Comparison of ENCODE assay signal across 12 cellular contexts in genomic region chr11:71540521-71541304, GRCh38. TPM values are rescaled to one million over a fixed set of nuclear protein-coding genes. Genes with fewer than 3 reads are reported as not detected.
DNase-seq lines count a peak whose midpoint lies in the region; ATAC-seq and TF ChIP-seq lines count a peak whose summit lies in the region.
"Not testable (repeated sequence)": the region's sequence is repeated elsewhere in the genome, so short reads cannot be mapped to it uniquely, and the experiment has no call there.
"Had no signal": no experiment of that assay in that cellular context is flagged by ENCODE, and none has a peak within 500 bp of the region (broad histone marks: within the 10 kb centered on the region; RNA-seq: fewer than 3 reads in every experiment).

No MANE protein-coding gene starts in this region.

- in situ Hi-C loops in GM13976 (cut with MboI; ENCODE audit: low sequenced_read_pairs, unreplicated experiment) = not testable (repeated sequence)

- H3K4me3 Mint-ChIP-seq in activated CD4-positive, alpha-beta memory T cell treated with anti-CD3 and anti-CD28 coated beads for 36 hours = not testable (repeated sequence)

- POLR2A ChIA-PET in activated CD4-positive, alpha-beta memory T cell treated with anti-CD3 and anti-CD28 coated beads for 36 hours (lab: Charles Lee) = not testable (repeated sequence)

- H3K36me3 Mint-ChIP-seq in activated CD4-positive, alpha-beta memory T cell treated with anti-CD3 and anti-CD28 coated beads for 36 hours = not testable (repeated sequence)
- peaks cover 15 to 20% of the 10 kb centered on the region in 2 donors for H3K36me3 Mint-ChIP-seq in activated naive CD4-positive, alpha-beta T cell treated with anti-CD3 and anti-CD28 coated beads, Interleukin-2, amount 50 U/mL, for 72 hours

- H3K4me1 Mint-ChIP-seq in activated CD4-positive, alpha-beta memory T cell treated with anti-CD3 and anti-CD28 coated beads for 36 hours (ENCODE audit: low read depth) = peaks cover 21% of the 10 kb centered on the region

- ATAC-seq in GM19035 (IDR thresholded peaks at IDR 0.05; ENCODE audit: unreplicated experiment) = peak; percentile 55
- ATAC-seq in GM21529 (IDR thresholded peaks at IDR 0.05; ENCODE audit: unreplicated experiment) = peak; percentile 71
- peak; percentile 60 for ATAC-seq in HG02642 (IDR thresholded peaks at IDR 0.05; ENCODE audit: poor library complexity, unreplicated experiment)
- peak; percentile 73 for ATAC-seq in HG03095 (IDR thresholded peaks at IDR 0.05; ENCODE audit: unreplicated experiment)
- ATAC-seq in activated naive CD4-positive, alpha-beta T cell treated with anti-CD3 and anti-CD28 coated beads, Interleukin-2, amount 50 U/mL, for 72 hours = peak; percentile 50 to 56

- not testable (repeated sequence) for TF ChIP-seq CTCF in GM13976 (IDR thresholded peaks at IDR 0.05; ENCODE audit: borderline replicate concordance, control extremely low read depth, extremely low read depth, insufficient read depth, missing control alignments)

- peaks cover 33% of the 10 kb centered on the region for H3K27me3 Mint-ChIP-seq in activated CD4-positive, alpha-beta memory T cell treated with anti-CD3 and anti-CD28 coated beads for 36 hours

- peak; percentile 60 for DNase-seq in GM13976 (ENCODE audit: low spot score)
- peak; percentile 10 for DNase-seq in activated CD4-positive, alpha-beta memory T cell treated with anti-CD3 and anti-CD28 coated beads for 36 hours
- not testable (repeated sequence) for DNase-seq in activated naive CD4-positive, alpha-beta T cell treated with anti-CD3 and anti-CD28 coated beads, Interleukin-2, amount 50 U/mL, for 72 hours (ENCODE audit: low spot score in 2 of 2)

- peaks cover 12% of the 10 kb centered on the region for H3K9me3 Mint-ChIP-seq in activated CD4-positive, alpha-beta memory T cell treated with anti-CD3 and anti-CD28 coated beads for 36 hours
- peaks cover 11 to 16% of the 10 kb centered on the region in 2 donors for H3K9me3 Mint-ChIP-seq in activated naive CD4-positive, alpha-beta T cell treated with anti-CD3 and anti-CD28 coated beads, Interleukin-2, amount 50 U/mL, for 72 hours

- intact Hi-C loops in activated CD4-positive, alpha-beta memory T cell treated with anti-CD3 and anti-CD28 coated beads for 36 hours (cut with micrococcal nuclease) = loop anchor here (10.0 kb wide), 1 partner anchor 96 kb away; the partner anchor contains the start of gene DHCR7

- not testable (repeated sequence) for H3K27ac Mint-ChIP-seq in activated CD4-positive, alpha-beta memory T cell treated with anti-CD3 and anti-CD28 coated beads for 36 hours
- H3K27ac Mint-ChIP-seq in activated naive CD4-positive, alpha-beta T cell treated with anti-CD3 and anti-CD28 coated beads, Interleukin-2, amount 50 U/mL, for 72 hours = peak overlapping the region in 1 of 2 donors; percentile 26

- CTCF ChIA-PET in activated CD4-positive, alpha-beta memory T cell treated with anti-CD3 and anti-CD28 coated beads for 36 hours (lab: Charles Lee) = interaction anchor here (0.6 kb wide), 1 partner anchor 1363 kb away, joined by 3 read pairs; no protein-coding TSS in a partner anchor

RNA-seq across cellular contexts. Expression of gene KRTAP5-8, which starts 2.9 kb away (rescaled TPM):
- not detected for total RNA-seq in activated CD4-positive, alpha-beta memory T cell treated with anti-CD3 and anti-CD28 coated beads for 36 hours
- total RNA-seq in activated naive CD4-positive, alpha-beta T cell treated with anti-CD3 and anti-CD28 coated beads, Interleukin-2, amount 50 U/mL, for 72 hours = not detected
- total RNA-seq: A673, H4, HT-29, Right ventricle myocardium inferior, SJSA1 had no signal

RNA-seq across cellular contexts. Expression of gene KRTAP5-9, which starts 7.5 kb away (rescaled TPM):
- under 1 TPM in 1 of 2 experiments, not detected in 1; 0.27 TPM for total RNA-seq in activated CD4-positive, alpha-beta memory T cell treated with anti-CD3 and anti-CD28 coated beads for 36 hours
- total RNA-seq in activated naive CD4-positive, alpha-beta T cell treated with anti-CD3 and anti-CD28 coated beads, Interleukin-2, amount 50 U/mL, for 72 hours = not detected
- total RNA-seq: A673, H4, HT-29, Right ventricle myocardium inferior, SJSA1 had no signal

RNA-seq across cellular contexts. Expression of gene KRTAP5-7, which starts 13.6 kb away (rescaled TPM):
- not detected for total RNA-seq in activated CD4-positive, alpha-beta memory T cell treated with anti-CD3 and anti-CD28 coated beads for 36 hours
- total RNA-seq in activated naive CD4-positive, alpha-beta T cell treated with anti-CD3 and anti-CD28 coated beads, Interleukin-2, amount 50 U/mL, for 72 hours = not detected
- total RNA-seq: A673, H4, HT-29, Right ventricle myocardium inferior, SJSA1 had no signal

RNA-seq across cellular contexts. Expression of gene KRTAP5-10, which starts 24.6 kb away (rescaled TPM):
- not detected for total RNA-seq in activated CD4-positive, alpha-beta memory T cell treated with anti-CD3 and anti-CD28 coated beads for 36 hours
- total RNA-seq in activated naive CD4-positive, alpha-beta T cell treated with anti-CD3 and anti-CD28 coated beads, Interleukin-2, amount 50 U/mL, for 72 hours = not detected
- total RNA-seq: A673, H4, HT-29, Right ventricle myocardium inferior, SJSA1 had no signal

RNA-seq across cellular contexts. Expression of gene KRTAP5-11, which starts 42.0 kb away (rescaled TPM):
- total RNA-seq in activated CD4-positive, alpha-beta memory T cell treated with anti-CD3 and anti-CD28 coated beads for 36 hours = not detected
- total RNA-seq in activated naive CD4-positive, alpha-beta T cell treated with anti-CD3 and anti-CD28 coated beads, Interleukin-2, amount 50 U/mL, for 72 hours = not detected
- total RNA-seq: A673, H4, HT-29, Right ventricle myocardium inferior, SJSA1 had no signal
